Comparison of ENCODE assay signal across 25 cellular contexts in genomic region chr5:89307972-89308371, GRCh38.
"Had no signal": no experiment of that assay in that cellular context is flagged by ENCODE, and none has a peak within 500 bp of the region (broad histone marks: within the 10 kb centered on the region; RNA-seq: fewer than 3 reads in every experiment).

No MANE protein-coding gene starts in this region.

- H3K27ac ChIP-seq: PC-9, Peyer's patch, SJCRH30 had no signal

- FAIRE-seq: HepG2 had no signal

- DNase-seq: IMR-90; MV-4-11; NCI-H1048; NCI-H1105; NCI-H1417; NCI-H1436 treated with DMSO at 0.1 percent for 48 hours; NCI-H1694; NCI-H1930; NCI-H2081 treated with DMSO at 0.1 percent for 48 hours; NCI-H2171; NCI-H226; NCI-H446; NCI-H510A; NCI-H524 treated with DMSO at 0.1 percent for 48 hours; NCI-H69; NCI-H774; NK-92 treated with Interleukin-12 subunit alpha and Interleukin-12 subunit beta, amount 100 ng/mL, for 24 hours; PC-9; Peyer's patch; SHP77 treated with DMSO at 0.1 percent for 48 hours; SJCRH30; T-helper 1 cell had no signal

- H3K4me2 ChIP-seq: PC-9 had no signal

- H3K4me3 ChIP-seq: PC-9, Peyer's patch, SJCRH30 had no signal

- H2AFZ ChIP-seq: PC-9 had no signal

- H3K27me3 ChIP-seq: Peyer's patch, SJCRH30 had no signal

- H3K4me1 ChIP-seq: Peyer's patch, SJCRH30 had no signal

- H3K36me3 ChIP-seq: Peyer's patch, SJCRH30 had no signal

- ATAC-seq: HepG2, Right ventricle myocardium inferior, SK-N-SH treated with all-trans-retinoic acid at 6 μM for 48 hours had no signal
